In genomic region chr19:45568732-45569131, GRCh38 we compare ENCODE assay signal across 12 cellular contexts. TPM values are rescaled to one million over a fixed set of nuclear protein-coding genes. Genes with fewer than 3 reads are reported as not detected.
DNase-seq lines count a peak whose midpoint lies in the region; ATAC-seq, FAIRE-seq and TF ChIP-seq lines count a peak whose summit lies in the region.
"Had no signal": no experiment of that assay in that cellular context is flagged by ENCODE, and none has a peak within 500 bp of the region (broad histone marks: within the 10 kb centered on the region; RNA-seq: fewer than 3 reads in every experiment).

No MANE protein-coding gene starts in this region.

- ATAC-seq in omental fat pad (ENCODE audit: low FRiP score), result peak; percentile 53
- ATAC-seq in GM21447 (IDR thresholded peaks at IDR 0.05; ENCODE audit: unreplicated experiment), result no peak
- ATAC-seq in T-helper 17 cell, result no peak
- no peak for ATAC-seq in activated T-helper 17 cell treated with anti-CD3 and anti-CD28 coated beads, Interleukin-2, amount 50 U/mL, for 72 hours (replicated peaks)

- H3K27me3 Mint-ChIP-seq in T-helper 17 cell, result no peaks in the 10 kb centered on the region
- no peaks in the 10 kb centered on the region for H3K27me3 Mint-ChIP-seq in activated T-helper 17 cell treated with anti-CD3 and anti-CD28 coated beads, Interleukin-2, amount 50 U/mL, for 72 hours

- H3K36me3 Mint-ChIP-seq in T-helper 17 cell (ENCODE audit: low read depth), result peaks cover 2% of the 10 kb centered on the region
- H3K36me3 Mint-ChIP-seq in activated T-helper 17 cell treated with anti-CD3 and anti-CD28 coated beads, Interleukin-2, amount 50 U/mL, for 72 hours (ENCODE audit: low read depth), result peaks cover 4% of the 10 kb centered on the region

- DNase-seq in Caki2 (ENCODE audit: low read depth), result peak; percentile 70
- DNase-seq in RCC 7860 (ENCODE audit: low spot score), result peak; percentile 48
- DNase-seq in fibroblast of gingiva (ENCODE audit: low read depth), result peak; percentile 68
- no peak for DNase-seq in omental fat pad (ENCODE audit: low spot score)
- no peak for DNase-seq in T-helper 17 cell
- DNase-seq in hepatic stellate cell (ENCODE audit: low spot score), result no peak
- DNase-seq: mesendoderm, NCI-H1092 treated with DMSO at 0.1 percent for 48 hours, WERI-Rb-1 had no signal

- H3K27ac Mint-ChIP-seq in T-helper 17 cell, result no peak overlapping the region
- H3K27ac Mint-ChIP-seq in activated T-helper 17 cell treated with anti-CD3 and anti-CD28 coated beads, Interleukin-2, amount 50 U/mL, for 72 hours, result no peak overlapping the region

- no peak for TF ChIP-seq CTCF in omental fat pad (IDR thresholded peaks at IDR 0.05)

- in situ Hi-C loops in Caki2 (cut with HindIII; ENCODE audit: low pct_unique_long_range_greater_than_20kb, low sequenced_read_pairs), result no loop called here

- H3K9me3 ChIP-seq in T-helper 17 cell (ENCODE audit: control insufficient read depth, low read length, poor library complexity, severe bottlenecking), result no peaks in the 10 kb centered on the region

- no peaks in the 10 kb centered on the region for H3K9me3 Mint-ChIP-seq in activated T-helper 17 cell treated with anti-CD3 and anti-CD28 coated beads, Interleukin-2, amount 50 U/mL, for 72 hours

- peaks cover 9% of the 10 kb centered on the region for H3K4me1 Mint-ChIP-seq in T-helper 17 cell
- peaks cover 8% of the 10 kb centered on the region for H3K4me1 Mint-ChIP-seq in activated T-helper 17 cell treated with anti-CD3 and anti-CD28 coated beads, Interleukin-2, amount 50 U/mL, for 72 hours

- H3K4me3 Mint-ChIP-seq in T-helper 17 cell, result no peak overlapping the region
- no peak overlapping the region for H3K4me3 Mint-ChIP-seq in activated T-helper 17 cell treated with anti-CD3 and anti-CD28 coated beads, Interleukin-2, amount 50 U/mL, for 72 hours

- FAIRE-seq in RCC 7860 (lab: Jason Lieb, UNC), result peak; percentile 75
- FAIRE-seq: endometrium had no signal

RNA-seq across cellular contexts. Expression of gene OPA3, which starts 15.9 kb away (rescaled TPM):
- 9.4 and 14.1 TPM in 2 replicates for total RNA-seq in Caki2 (2014; rRNA removed; shearing (Covaris generic); ENCODE audit: low replicate concordance)
- total RNA-seq in omental fat pad (10 to 100 TPM in 2 of 4 donors, 1 to 10 TPM in 2; 6.3 to 15.5 (median 11.1) TPM), T-helper 17 cell (1 to 10 TPM; 8.3 to 9.4 TPM)
- 10 to 100 TPM; 18.7 to 20.6 TPM for total RNA-seq in activated T-helper 17 cell treated with anti-CD3 and anti-CD28 coated beads, Interleukin-2, amount 50 U/mL, for 72 hours

RNA-seq across cellular contexts. Expression of gene GPR4, which starts 33.3 kb away (rescaled TPM):
- total RNA-seq in Caki2 (2014; rRNA removed; shearing (Covaris generic); ENCODE audit: low replicate concordance), result not detected in 2 replicates
- total RNA-seq in omental fat pad (10 to 100 TPM in 3 of 4 donors, 1 to 10 TPM in 1; 6.0 to 29.4 (median 12.0) TPM), T-helper 17 cell (not detected)
- total RNA-seq in activated T-helper 17 cell treated with anti-CD3 and anti-CD28 coated beads, Interleukin-2, amount 50 U/mL, for 72 hours, result under 1 TPM in 1 of 2 donors, not detected in 1; 0.13 TPM

Comparison
In these comparisons a context has a peak if more than half of its experiments do, and no peak if none do; other contexts are left out.
1. DNase-seq: peak in Caki2 (single experiment), RCC 7860 (single experiment) and fibroblast of gingiva (single experiment); none in omental fat pad (single experiment), T-helper 17 cell (0 of 3) and hepatic stellate cell (single experiment).